23 cellular contexts compared by ENCODE assay signal in the genomic region with DNA sequence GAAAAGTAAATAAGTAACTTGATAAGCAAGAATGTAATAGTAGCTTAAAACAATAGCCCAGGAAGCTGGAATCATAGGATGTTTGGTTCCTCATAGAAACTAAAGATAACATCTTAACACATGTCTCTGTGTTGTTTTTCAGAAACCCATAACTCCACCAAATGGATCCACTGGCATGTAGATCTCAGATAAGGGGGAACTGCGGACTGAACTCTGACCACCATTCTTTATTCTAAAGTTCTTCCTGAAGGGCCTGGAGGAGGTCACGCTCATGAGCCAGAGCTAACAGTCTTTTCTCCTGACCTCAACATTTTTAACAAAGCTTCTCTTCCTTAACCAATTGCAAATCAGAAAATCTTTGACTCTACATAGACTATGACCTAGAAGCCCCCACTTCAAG.
"Had no signal": no experiment of that assay in that cellular context is flagged by ENCODE, and none has a peak within 500 bp of the region (broad histone marks: within the 10 kb centered on the region; RNA-seq: fewer than 3 reads in every experiment).

No MANE protein-coding gene starts in this region.

- H3K27ac ChIP-seq: colonic mucosa, esophagus muscularis mucosa, foreskin keratinocyte, gastroesophageal sphincter, heart left ventricle, hepatocyte, left lung, lower lobe of right lung had no signal

- H3K4me3 Mint-ChIP-seq: dendritic cell treated with granulocyte-macrophage colony-stimulating factor and Interleukin-4, amounts not matched to agents 40 ng/mL and 50 ng/mL, for 4 days; immature natural killer cell; mesothelial cell of epicardium; naive B cell had no signal

- H3K79me2 ChIP-seq: hepatocyte had no signal

- H3K36me3 ChIP-seq: colonic mucosa, esophagus muscularis mucosa, gastroesophageal sphincter, heart left ventricle, left lung, lower lobe of right lung had no signal

- H3K9me3 ChIP-seq: colonic mucosa, lower lobe of right lung had no signal

- H2AFZ ChIP-seq: hepatocyte had no signal

- H3K27me3 Mint-ChIP-seq: dendritic cell treated with granulocyte-macrophage colony-stimulating factor and Interleukin-4, amounts not matched to agents 40 ng/mL and 50 ng/mL, for 4 days; naive B cell had no signal

- H3K4me2 ChIP-seq: hepatocyte had no signal

- H3K4me3 ChIP-seq: colonic mucosa, esophagus muscularis mucosa, gastroesophageal sphincter, heart left ventricle, hepatocyte, left lung, lower lobe of right lung, mucosa of descending colon had no signal

- DNase-seq: colonic mucosa; cortex of kidney; effector CD4-positive, alpha-beta T cell; effector memory CD4-positive, alpha-beta T cell; foreskin keratinocyte; heart left ventricle; hypothalamus; immature natural killer cell; islet precursor cell; kidney; kidney glomerular epithelial cell; left colon; left lung; left ventricle myocardium superior; lower lobe of right lung; mesenchymal stem cell; mucosa of descending colon; naive B cell had no signal

- H3K27me3 ChIP-seq: colonic mucosa, esophagus muscularis mucosa, foreskin keratinocyte, gastroesophageal sphincter, hepatocyte, left lung had no signal

- H3K36me3 Mint-ChIP-seq: mesothelial cell of epicardium had no signal

- ATAC-seq: gastroesophageal sphincter, heart left ventricle, left colon, left lung, left ventricle myocardium superior, lower lobe of right lung, mucosa of descending colon had no signal

- H3K4me1 Mint-ChIP-seq: immature natural killer cell, mesothelial cell of epicardium, naive B cell had no signal

- H3K27ac Mint-ChIP-seq: dendritic cell treated with granulocyte-macrophage colony-stimulating factor and Interleukin-4, amounts not matched to agents 40 ng/mL and 50 ng/mL, for 4 days; immature natural killer cell; mesothelial cell of epicardium had no signal

- H3K4me1 ChIP-seq: colonic mucosa, esophagus muscularis mucosa, foreskin keratinocyte, gastroesophageal sphincter, heart left ventricle, left lung, lower lobe of right lung had no signal
